Comparison of ENCODE assay signal across 25 cellular contexts in the genomic region with DNA sequence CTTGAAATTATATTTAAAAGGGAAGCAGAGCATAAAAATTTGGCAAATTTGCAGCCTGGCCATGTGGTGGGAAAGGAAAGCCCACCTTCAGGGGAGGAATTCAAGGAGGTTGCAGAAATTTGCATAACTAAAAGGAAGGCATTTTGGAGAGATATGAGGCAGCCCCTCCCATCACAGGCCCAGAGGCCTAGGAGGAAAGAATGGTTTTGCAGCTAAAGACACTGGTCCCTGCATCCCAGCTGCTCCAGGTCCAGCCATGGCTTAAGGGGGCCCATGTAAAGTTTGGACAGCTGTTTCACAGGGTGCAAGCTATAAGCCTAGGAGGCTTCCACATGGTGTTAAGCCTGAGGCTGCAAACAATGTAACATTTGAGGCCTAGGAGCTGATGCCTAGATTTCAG.
"Had no signal": no experiment of that assay in that cellular context is flagged by ENCODE, and none has a peak within 500 bp of the region (broad histone marks: within the 10 kb centered on the region; RNA-seq: fewer than 3 reads in every experiment).

No MANE protein-coding gene starts in this region.

- DNase-seq: islet precursor cell; left ventricle myocardium inferior; midbrain; mucosa of descending colon; naive thymus-derived CD4-positive, alpha-beta T cell; ovary; retina; right cardiac atrium; sigmoid colon; small intestine; spleen; stimulated activated CD4-positive, alpha-beta T cell treated with anti-CD3 and anti-CD28 coated beads, Interleukin-4, amount 100 ng/mL, for 24 hours; stimulated activated naive CD4-positive, alpha-beta T cell; tibial artery; trophoblast cell; upper lobe of right lung had no signal

- H3K27me3 Mint-ChIP-seq: natural killer cell treated with Interleukin-12 subunit alpha and Interleukin-12 subunit beta and Interleukin-15 and Interleukin-18, amount 100 ng/mL, for 72 hours; progenitor cell of endocrine pancreas; stimulated activated naive CD8-positive, alpha-beta T cell treated with anti-CD3 and anti-CD28 coated beads, Interleukin-15, Interleukin-2, amounts not matched to agents 100 ng/mL and 50 ng/mL, for 24 hours had no signal

- H3K4me3 ChIP-seq: hepatocyte, left ventricle myocardium inferior, lung, mucosa of descending colon, ovary, sigmoid colon, spleen, suprapubic skin, thoracic aorta, tibial artery, upper lobe of right lung had no signal

- H3K36me3 ChIP-seq: left ventricle myocardium inferior, ovary, sigmoid colon, spleen, suprapubic skin, thoracic aorta, tibial artery, upper lobe of right lung had no signal

- H3K79me2 ChIP-seq: hepatocyte had no signal

- H3K27ac ChIP-seq: hepatocyte, left ventricle myocardium inferior, ovary, sigmoid colon, spleen, suprapubic skin, thoracic aorta, tibial artery, upper lobe of right lung had no signal

- FAIRE-seq: small intestine, urothelium cell line had no signal

- H3K36me3 Mint-ChIP-seq: stimulated activated effector memory CD8-positive, alpha-beta T cell treated with anti-CD3 and anti-CD28 coated beads, Interleukin-12 subunit alpha, Interleukin-12 subunit beta, amount 100 ng/mL, for 72 hours had no signal

- H3K9me3 ChIP-seq: ovary had no signal

- H3K27me3 ChIP-seq: hepatocyte, ovary, sigmoid colon, spleen, suprapubic skin, tibial artery, upper lobe of right lung had no signal

- H2AFZ ChIP-seq: hepatocyte had no signal

- H3K4me1 Mint-ChIP-seq: naive thymus-derived CD4-positive, alpha-beta T cell; stimulated activated effector memory CD8-positive, alpha-beta T cell treated with anti-CD3 and anti-CD28 coated beads, Interleukin-12 subunit alpha, Interleukin-12 subunit beta, amount 100 ng/mL, for 72 hours had no signal

- ATAC-seq: mucosa of descending colon; naive thymus-derived CD4-positive, alpha-beta T cell; natural killer cell treated with Interleukin-12 subunit alpha and Interleukin-12 subunit beta and Interleukin-15 and Interleukin-18, amount 100 ng/mL, for 72 hours; right cardiac atrium; stimulated activated effector memory CD8-positive, alpha-beta T cell treated with anti-CD3 and anti-CD28 coated beads, Interleukin-12 subunit alpha, Interleukin-12 subunit beta, amount 100 ng/mL, for 72 hours; upper lobe of right lung had no signal

- H3K4me1 ChIP-seq: left ventricle myocardium inferior, sigmoid colon, spleen, suprapubic skin, tibial artery, upper lobe of right lung had no signal

- H3K4me3 Mint-ChIP-seq: naive thymus-derived CD4-positive, alpha-beta T cell; natural killer cell treated with Interleukin-12 subunit alpha and Interleukin-12 subunit beta and Interleukin-15 and Interleukin-18, amount 100 ng/mL, for 72 hours; stimulated activated effector memory CD8-positive, alpha-beta T cell treated with anti-CD3 and anti-CD28 coated beads, Interleukin-12 subunit alpha, Interleukin-12 subunit beta, amount 100 ng/mL, for 72 hours; stimulated activated naive CD8-positive, alpha-beta T cell treated with anti-CD3 and anti-CD28 coated beads, Interleukin-15, Interleukin-2, amounts not matched to agents 100 ng/mL and 50 ng/mL, for 24 hours had no signal

- H3K27ac Mint-ChIP-seq: naive thymus-derived CD4-positive, alpha-beta T cell; natural killer cell treated with Interleukin-12 subunit alpha and Interleukin-12 subunit beta and Interleukin-15 and Interleukin-18, amount 100 ng/mL, for 72 hours; progenitor cell of endocrine pancreas; stimulated activated effector memory CD8-positive, alpha-beta T cell treated with anti-CD3 and anti-CD28 coated beads, Interleukin-12 subunit alpha, Interleukin-12 subunit beta, amount 100 ng/mL, for 72 hours; stimulated activated naive CD8-positive, alpha-beta T cell treated with anti-CD3 and anti-CD28 coated beads, Interleukin-15, Interleukin-2, amounts not matched to agents 100 ng/mL and 50 ng/mL, for 24 hours had no signal

- H3K4me2 ChIP-seq: hepatocyte had no signal
